In the genomic region with DNA sequence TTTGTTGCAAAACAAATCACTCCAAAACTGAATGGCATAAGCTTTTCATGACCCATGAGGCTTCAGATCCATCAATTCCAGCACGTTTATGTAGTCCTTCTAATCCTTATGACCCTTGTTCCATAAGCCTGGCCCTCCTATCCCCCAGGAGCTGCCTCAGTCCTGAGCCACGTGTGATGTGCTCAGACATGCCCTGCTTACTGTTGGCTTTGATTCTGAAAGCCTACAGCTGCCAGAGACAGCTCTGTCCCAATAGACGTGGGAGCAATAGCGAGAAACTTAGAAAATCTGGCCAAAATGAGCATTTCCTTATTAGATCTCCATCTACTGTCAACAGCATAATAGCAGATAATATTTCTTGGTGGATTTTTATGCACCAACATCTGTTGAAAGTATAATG, we compare ENCODE assay signal across 1 cellular context.
TF ChIP-seq lines count a peak whose summit lies in the region.

No MANE protein-coding gene starts in this region.

TF ChIP-seq in SK-N-SH, 30 proteins besides CTCF, POLR2A, EP300 and RAD21 (continued from another document):
- no peak for TF ChIP-seq TEAD4 (IDR thresholded peaks at IDR 0.05; ENCODE audit: borderline replicate concordance, insufficient read depth)
- TF ChIP-seq ELF1 (IDR thresholded peaks at IDR 0.05), result no peak
- TF ChIP-seq FOSL2 (IDR thresholded peaks at IDR 0.05; ENCODE audit: borderline replicate concordance, low read depth), result no peak
- no peak for TF ChIP-seq TAF1 (IDR thresholded peaks at IDR 0.05; ENCODE audit: borderline replicate concordance, low read depth, low read length)
- TF ChIP-seq RXRA (IDR thresholded peaks at IDR 0.05; ENCODE audit: borderline replicate concordance, low read depth), result no peak
- no peak for TF ChIP-seq RFX5 (IDR thresholded peaks at IDR 0.05; ENCODE audit: low read length)
- no peak for TF ChIP-seq MEF2A (IDR thresholded peaks at IDR 0.05; ENCODE audit: borderline replicate concordance, low read depth)
- TF ChIP-seq, protein P1, sequence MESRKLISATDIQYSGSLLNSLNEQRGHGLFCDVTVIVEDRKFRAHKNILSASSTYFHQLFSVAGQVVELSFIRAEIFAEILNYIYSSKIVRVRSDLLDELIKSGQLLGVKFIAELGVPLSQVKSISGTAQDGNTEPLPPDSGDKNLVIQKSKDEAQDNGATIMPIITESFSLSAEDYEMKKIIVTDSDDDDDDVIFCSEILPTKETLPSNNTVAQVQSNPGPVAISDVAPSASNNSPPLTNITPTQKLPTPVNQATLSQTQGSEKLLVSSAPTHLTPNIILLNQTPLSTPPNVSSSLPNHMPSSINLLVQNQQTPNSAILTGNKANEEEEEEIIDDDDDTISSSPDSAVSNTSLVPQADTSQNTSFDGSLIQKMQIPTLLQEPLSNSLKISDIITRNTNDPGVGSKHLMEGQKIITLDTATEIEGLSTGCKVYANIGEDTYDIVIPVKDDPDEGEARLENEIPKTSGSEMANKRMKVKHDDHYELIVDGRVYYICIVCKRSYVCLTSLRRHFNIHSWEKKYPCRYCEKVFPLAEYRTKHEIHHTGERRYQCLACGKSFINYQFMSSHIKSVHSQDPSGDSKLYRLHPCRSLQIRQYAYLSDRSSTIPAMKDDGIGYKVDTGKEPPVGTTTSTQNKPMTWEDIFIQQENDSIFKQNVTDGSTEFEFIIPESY (IDR thresholded peaks at IDR 0.05; ENCODE audit: borderline replicate concordance, low read depth), result no peak
- TF ChIP-seq SIN3A (IDR thresholded peaks at IDR 0.05; ENCODE audit: borderline replicate concordance, low read depth, low read length), result no peak
- TF ChIP-seq SMC3 (IDR thresholded peaks at IDR 0.05; ENCODE audit: low read depth, low read length), result no peak
- no peak for TF ChIP-seq GATA2 (CRISPR knock-in tag; IDR thresholded peaks at IDR 0.05)
- TF ChIP-seq, protein P2, sequence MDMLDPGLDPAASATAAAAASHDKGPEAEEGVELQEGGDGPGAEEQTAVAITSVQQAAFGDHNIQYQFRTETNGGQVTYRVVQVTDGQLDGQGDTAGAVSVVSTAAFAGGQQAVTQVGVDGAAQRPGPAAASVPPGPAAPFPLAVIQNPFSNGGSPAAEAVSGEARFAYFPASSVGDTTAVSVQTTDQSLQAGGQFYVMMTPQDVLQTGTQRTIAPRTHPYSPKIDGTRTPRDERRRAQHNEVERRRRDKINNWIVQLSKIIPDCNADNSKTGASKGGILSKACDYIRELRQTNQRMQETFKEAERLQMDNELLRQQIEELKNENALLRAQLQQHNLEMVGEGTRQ (IDR thresholded peaks at IDR 0.05; ENCODE audit: borderline replicate concordance, low read depth, low read length), result no peak
